In the genomic region with DNA sequence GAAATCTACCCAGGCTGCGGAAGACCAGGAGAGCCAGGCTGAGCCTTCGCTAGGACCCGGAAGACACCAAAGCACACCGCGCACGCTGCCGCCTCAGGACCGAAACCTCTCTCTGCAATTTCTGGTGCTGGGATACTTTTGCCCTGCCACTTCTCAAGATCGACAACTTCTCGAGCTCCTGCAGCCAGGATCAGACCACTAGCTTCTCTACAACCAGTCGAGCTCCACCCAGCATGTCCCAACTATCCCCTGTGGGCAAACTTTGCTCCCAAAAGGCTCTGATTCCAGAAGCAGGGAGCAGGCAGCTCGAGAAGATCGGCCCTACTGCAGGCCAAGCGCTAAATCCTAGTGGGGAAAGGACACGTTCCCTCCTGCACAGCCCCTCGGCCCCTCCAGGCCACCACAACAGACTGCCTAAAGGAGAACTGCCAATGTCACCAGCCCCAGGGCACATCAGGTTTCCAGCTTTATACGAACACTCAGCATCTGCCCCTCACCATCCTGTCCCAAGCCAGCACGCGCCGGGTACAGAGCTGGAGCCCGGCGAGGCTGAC, we compare ENCODE assay signal across 8 cellular contexts. TPM values are rescaled to one million over a fixed set of nuclear protein-coding genes. Genes with fewer than 3 reads are reported as not detected.
A peak's percentile ranks its signal among the peaks of the same experiment; 100 is the strongest.
DNase-seq lines count a peak whose midpoint lies in the region; ATAC-seq and TF ChIP-seq lines count a peak whose summit lies in the region.

No MANE protein-coding gene starts in this region.

- H3K4me1 ChIP-seq in HUES6 (ENCODE audit: control insufficient read depth, insufficient read depth, low read length): peaks cover 21% of the 10 kb centered on the region; the same call in 1 of the 2 replicates
- peaks cover 26 to 45% of the 10 kb centered on the region in 2 donors for H3K4me1 ChIP-seq in ascending aorta
- peaks cover 0 to 55% (median 52%) of the 10 kb centered on the region in 4 donors for H3K4me1 ChIP-seq in sigmoid colon

- H3K27me3 ChIP-seq in HUES6 (ENCODE audit: control insufficient read depth, insufficient read depth, low read length): no peaks in the 10 kb centered on the region
- H3K27me3 ChIP-seq in ascending aorta: no peaks in the 10 kb centered on the region
- H3K27me3 ChIP-seq in sigmoid colon: no peaks in the 10 kb centered on the region

- H3K27ac ChIP-seq in HUES6 (ENCODE audit: low read depth, low read length): peak overlapping the region; percentile 99
- H3K27ac ChIP-seq in ascending aorta: peak overlapping the region; percentile 99 to 100
- peak overlapping the region; percentile 89 to 99 (median 95) for H3K27ac ChIP-seq in sigmoid colon

- no peak for TF ChIP-seq EP300 in sigmoid colon (IDR thresholded peaks at IDR 0.05)

- no peak for TF ChIP-seq POLR2A in sigmoid colon (IDR thresholded peaks at IDR 0.05)

- TF ChIP-seq CTCF in ascending aorta (IDR thresholded peaks at IDR 0.05) (no peak), sigmoid colon (IDR thresholded peaks at IDR 0.05) (no peak)

- H3K36me3 ChIP-seq in HUES6 (ENCODE audit: control insufficient read depth, insufficient read depth, low read length): peaks cover 27% of the 10 kb centered on the region
- peaks cover 3 to 5% of the 10 kb centered on the region in 2 donors for H3K36me3 ChIP-seq in ascending aorta
- peaks cover 0 to 15% (median 4%) of the 10 kb centered on the region in 4 donors for H3K36me3 ChIP-seq in sigmoid colon

- WGBS in sigmoid colon, 2 donors: 0% methylated on average over 22 of the region's 22 CpGs

- H3K4me3 ChIP-seq in HUES6 (ENCODE audit: low read depth, low read length) (peak overlapping the region; percentile 98), ascending aorta (peak overlapping the region; percentile 99 to 100), sigmoid colon (peak overlapping the region; percentile 84 to 99 (median 87))

- DNase-seq in DMS 273 (lab: John Stamatoyannopoulos, UW; ENCODE audit: unreplicated experiment) (peak; percentile 73), ascending aorta (ENCODE audit: low spot score in 2 of 2) (peak in 1 of 2 donors; percentile 66), hepatic stellate cell (ENCODE audit: low spot score) (peak; percentile 79), sigmoid colon (peak; percentile 76)

- intact Hi-C loops in ascending aorta (cut with DNase I): loop anchor here (1.0 to 5.0 kb wide), 6 partner anchors 41 to 181 kb away; partner anchors contain the start of gene BRD4
- intact Hi-C loops in sigmoid colon (cut with DNase I): loop anchor here (1.0 to 5.0 kb wide), 6 partner anchors 40 to 202 kb away; partner anchors contain the start of gene AKAP8L

- peak overlapping the region; percentile 98 for H3K9ac ChIP-seq in HUES6 (ENCODE audit: low read length)

- ATAC-seq in SK-N-SH treated with all-trans-retinoic acid at 6 μM for 48 hours (peak; percentile 39), HG03095 (IDR thresholded peaks at IDR 0.05; ENCODE audit: unreplicated experiment) (no peak), GM18858 (IDR thresholded peaks at IDR 0.05; ENCODE audit: unreplicated experiment) (no peak)

- no peaks in the 10 kb centered on the region for H3K9me3 ChIP-seq in HUES6 (ENCODE audit: control insufficient read depth, insufficient read depth, low read depth, low read length)
- no peaks in the 10 kb centered on the region for H3K9me3 ChIP-seq in ascending aorta
- H3K9me3 ChIP-seq in sigmoid colon: no peaks in the 10 kb centered on the region

TF ChIP-seq in SK-N-SH treated with all-trans-retinoic acid at 6 μM for 48 hours, 23 proteins besides CTCF, POLR2A, EP300 and RAD21:
- TF ChIP-seq CSRNP3 (CRISPR knock-in tag; IDR thresholded peaks at IDR 0.05) (no peak), BACH2 (CRISPR knock-in tag; IDR thresholded peaks at IDR 0.05; ENCODE audit: borderline replicate concordance) (no peak), RARB (CRISPR knock-in tag; IDR thresholded peaks at IDR 0.05) (no peak), SNAI2 (CRISPR knock-in tag; IDR thresholded peaks at IDR 0.05) (no peak), ZNF565 (CRISPR knock-in tag; conservative IDR thresholded peaks at IDR 0.05; ENCODE audit: low read depth) (no peak), OSR1 (CRISPR knock-in tag; IDR thresholded peaks at IDR 0.05) (no peak), ARNTL (CRISPR knock-in tag; IDR thresholded peaks at IDR 0.05; ENCODE audit: borderline replicate concordance, low read depth) (no peak), CSDC2 (CRISPR knock-in tag; IDR thresholded peaks at IDR 0.05) (no peak), PPARA (CRISPR knock-in tag; IDR thresholded peaks at IDR 0.05; ENCODE audit: borderline replicate concordance) (no peak)
- TF ChIP-seq, protein P1, sequence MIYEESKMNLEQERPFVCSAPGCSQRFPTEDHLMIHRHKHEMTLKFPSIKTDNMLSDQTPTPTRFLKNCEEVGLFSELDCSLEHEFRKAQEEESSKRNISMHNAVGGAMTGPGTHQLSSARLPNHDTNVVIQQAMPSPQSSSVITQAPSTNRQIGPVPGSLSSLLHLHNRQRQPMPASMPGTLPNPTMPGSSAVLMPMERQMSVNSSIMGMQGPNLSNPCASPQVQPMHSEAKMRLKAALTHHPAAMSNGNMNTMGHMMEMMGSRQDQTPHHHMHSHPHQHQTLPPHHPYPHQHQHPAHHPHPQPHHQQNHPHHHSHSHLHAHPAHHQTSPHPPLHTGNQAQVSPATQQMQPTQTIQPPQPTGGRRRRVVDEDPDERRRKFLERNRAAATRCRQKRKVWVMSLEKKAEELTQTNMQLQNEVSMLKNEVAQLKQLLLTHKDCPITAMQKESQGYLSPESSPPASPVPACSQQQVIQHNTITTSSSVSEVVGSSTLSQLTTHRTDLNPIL (CRISPR knock-in tag; IDR thresholded peaks at IDR 0.05; ENCODE audit: low read depth): no peak
- TF ChIP-seq, protein P2, sequence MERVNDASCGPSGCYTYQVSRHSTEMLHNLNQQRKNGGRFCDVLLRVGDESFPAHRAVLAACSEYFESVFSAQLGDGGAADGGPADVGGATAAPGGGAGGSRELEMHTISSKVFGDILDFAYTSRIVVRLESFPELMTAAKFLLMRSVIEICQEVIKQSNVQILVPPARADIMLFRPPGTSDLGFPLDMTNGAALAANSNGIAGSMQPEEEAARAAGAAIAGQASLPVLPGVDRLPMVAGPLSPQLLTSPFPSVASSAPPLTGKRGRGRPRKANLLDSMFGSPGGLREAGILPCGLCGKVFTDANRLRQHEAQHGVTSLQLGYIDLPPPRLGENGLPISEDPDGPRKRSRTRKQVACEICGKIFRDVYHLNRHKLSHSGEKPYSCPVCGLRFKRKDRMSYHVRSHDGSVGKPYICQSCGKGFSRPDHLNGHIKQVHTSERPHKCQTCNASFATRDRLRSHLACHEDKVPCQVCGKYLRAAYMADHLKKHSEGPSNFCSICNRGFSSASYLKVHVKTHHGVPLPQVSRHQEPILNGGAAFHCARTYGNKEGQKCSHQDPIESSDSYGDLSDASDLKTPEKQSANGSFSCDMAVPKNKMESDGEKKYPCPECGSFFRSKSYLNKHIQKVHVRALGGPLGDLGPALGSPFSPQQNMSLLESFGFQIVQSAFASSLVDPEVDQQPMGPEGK (CRISPR knock-in tag; IDR thresholded peaks at IDR 0.05; ENCODE audit: borderline replicate concordance): no peak
- TF ChIP-seq, protein P3, sequence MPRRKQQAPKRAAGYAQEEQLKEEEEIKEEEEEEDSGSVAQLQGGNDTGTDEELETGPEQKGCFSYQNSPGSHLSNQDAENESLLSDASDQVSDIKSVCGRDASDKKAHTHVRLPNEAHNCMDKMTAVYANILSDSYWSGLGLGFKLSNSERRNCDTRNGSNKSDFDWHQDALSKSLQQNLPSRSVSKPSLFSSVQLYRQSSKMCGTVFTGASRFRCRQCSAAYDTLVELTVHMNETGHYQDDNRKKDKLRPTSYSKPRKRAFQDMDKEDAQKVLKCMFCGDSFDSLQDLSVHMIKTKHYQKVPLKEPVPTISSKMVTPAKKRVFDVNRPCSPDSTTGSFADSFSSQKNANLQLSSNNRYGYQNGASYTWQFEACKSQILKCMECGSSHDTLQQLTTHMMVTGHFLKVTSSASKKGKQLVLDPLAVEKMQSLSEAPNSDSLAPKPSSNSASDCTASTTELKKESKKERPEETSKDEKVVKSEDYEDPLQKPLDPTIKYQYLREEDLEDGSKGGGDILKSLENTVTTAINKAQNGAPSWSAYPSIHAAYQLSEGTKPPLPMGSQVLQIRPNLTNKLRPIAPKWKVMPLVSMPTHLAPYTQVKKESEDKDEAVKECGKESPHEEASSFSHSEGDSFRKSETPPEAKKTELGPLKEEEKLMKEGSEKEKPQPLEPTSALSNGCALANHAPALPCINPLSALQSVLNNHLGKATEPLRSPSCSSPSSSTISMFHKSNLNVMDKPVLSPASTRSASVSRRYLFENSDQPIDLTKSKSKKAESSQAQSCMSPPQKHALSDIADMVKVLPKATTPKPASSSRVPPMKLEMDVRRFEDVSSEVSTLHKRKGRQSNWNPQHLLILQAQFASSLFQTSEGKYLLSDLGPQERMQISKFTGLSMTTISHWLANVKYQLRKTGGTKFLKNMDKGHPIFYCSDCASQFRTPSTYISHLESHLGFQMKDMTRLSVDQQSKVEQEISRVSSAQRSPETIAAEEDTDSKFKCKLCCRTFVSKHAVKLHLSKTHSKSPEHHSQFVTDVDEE (CRISPR knock-in tag; IDR thresholded peaks at IDR 0.05): no peak
TF ChIP-seq in SK-N-SH treated with all-trans-retinoic acid at 6 μM for 48 hours: peak in this region for 0.

RNA-seq across cellular contexts. Expression of gene AKAP8, which starts 1.0 kb away (rescaled TPM):
- 17.0 TPM for total RNA-seq in ascending aorta
- total RNA-seq in sigmoid colon: 10 to 100 TPM; 15.0 to 43.8 (median 21.4) TPM
- polyA plus RNA-seq in sigmoid colon: 10 to 100 TPM; 11.4 to 19.8 (median 11.6) TPM

RNA-seq across cellular contexts. Expression of gene AKAP8L, which starts 40.2 kb away (rescaled TPM):
- total RNA-seq in ascending aorta (143 TPM), sigmoid colon (100 to 1,000 TPM in 2 of 4 donors, 10 to 100 TPM in 2; 90.5 to 145 (median 101) TPM)
- 10 to 100 TPM; 15.0 to 67.5 (median 22.8) TPM for polyA plus RNA-seq in sigmoid colon

RNA-seq across cellular contexts. Expression of gene BRD4, which starts 46.3 kb away (rescaled TPM):
- 55.3 TPM for total RNA-seq in ascending aorta
- total RNA-seq in sigmoid colon: 10 to 100 TPM; 15.0 to 43.8 (median 21.4) TPM
- 10 to 100 TPM in 2 of 3 donors, 1 to 10 TPM in 1; 9.0 to 42.1 (median 13.6) TPM for polyA plus RNA-seq in sigmoid colon
